ENCODE assay signal across 29 cellular contexts in genomic region chr7:21758286-21758685, GRCh38.
"Had no signal": no experiment of that assay in that cellular context is flagged by ENCODE, and none has a peak within 500 bp of the region (broad histone marks: within the 10 kb centered on the region; RNA-seq: fewer than 3 reads in every experiment).

No MANE protein-coding gene starts in this region.

- H3K9me3 ChIP-seq: neutrophil, pancreas, psoas muscle, right lobe of liver, sigmoid colon, stomach, thoracic aorta, thyroid gland, tibial nerve, upper lobe of left lung, uterus had no signal

- H3K27ac Mint-ChIP-seq: naive B cell; naive thymus-derived CD8-positive, alpha-beta T cell; natural killer cell treated with Interleukin-12 subunit alpha and Interleukin-12 subunit beta and Interleukin-15 and Interleukin-18, amount 100 ng/mL, for 72 hours; nephron progenitor cell; progenitor cell of endocrine pancreas; stimulated activated memory B cell treated with anti-CD40 and anti-IgM and Interleukin-4, amounts not matched to agents 10 μg/mL and 1 μg/mL and 100 μg/mL, for 72 hours; stimulated activated naive CD8-positive, alpha-beta T cell treated with anti-CD3 and anti-CD28 coated beads, Interleukin-15, Interleukin-2, amounts not matched to agents 100 ng/mL and 50 ng/mL, for 24 hours had no signal

- H3K27ac ChIP-seq: neutrophil, pancreas, psoas muscle, right lobe of liver, sigmoid colon, stomach, thoracic aorta, tibial nerve, upper lobe of left lung, uterus had no signal

- H3K27me3 Mint-ChIP-seq: progenitor cell of endocrine pancreas had no signal

- ATAC-seq: naive thymus-derived CD8-positive, alpha-beta T cell; natural killer cell treated with Interleukin-12 subunit alpha and Interleukin-12 subunit beta and Interleukin-15 and Interleukin-18, amount 100 ng/mL, for 72 hours; pancreas; psoas muscle; right cardiac atrium; stimulated activated memory B cell treated with anti-CD40 and anti-IgM and Interleukin-4, amounts not matched to agents 10 μg/mL and 1 μg/mL and 100 μg/mL, for 72 hours had no signal

- H3K4me3 ChIP-seq: pancreas, psoas muscle, right lobe of liver, sigmoid colon, stomach, thoracic aorta, thyroid gland, tibial nerve, upper lobe of left lung, uterus had no signal

- DNase-seq: naive B cell; naive thymus-derived CD8-positive, alpha-beta T cell; nephron progenitor cell; nucleus accumbens; pancreas; posterior cingulate gyrus; psoas muscle; right cardiac atrium; right lobe of liver; sigmoid colon; small intestine; stimulated activated CD4-positive, alpha-beta T cell treated with anti-CD3 and anti-CD28 coated beads, Interleukin-15, amount 100 ng/mL, for 24 hours; stimulated activated CD4-positive, alpha-beta T cell treated with anti-CD3 and anti-CD28 coated beads, Interleukin-2, amount 100 ng/mL, for 24 hours; stimulated activated CD4-positive, alpha-beta T cell treated with anti-CD3 and anti-CD28 coated beads, Interleukin-2, amount 100 ng/mL, for 48 hours; stimulated activated CD4-positive, alpha-beta T cell treated with anti-CD3 and anti-CD28 coated beads, Interleukin-4, amount 100 ng/mL, for 4 hours; stimulated activated CD8-positive, alpha-beta memory T cell treated with anti-CD3 and anti-CD28 coated beads, Interleukin-4, amount 100 ng/mL, for 48 hours; stimulated activated naive CD4-positive, alpha-beta T cell; stomach; uterus had no signal

- H3K4me3 Mint-ChIP-seq: naive B cell; naive thymus-derived CD8-positive, alpha-beta T cell; natural killer cell treated with Interleukin-12 subunit alpha and Interleukin-12 subunit beta and Interleukin-15 and Interleukin-18, amount 100 ng/mL, for 72 hours; nephron progenitor cell; neural crest cell; stimulated activated memory B cell treated with anti-CD40 and anti-IgM and Interleukin-4, amounts not matched to agents 10 μg/mL and 1 μg/mL and 100 μg/mL, for 72 hours; stimulated activated naive CD8-positive, alpha-beta T cell treated with anti-CD3 and anti-CD28 coated beads, Interleukin-15, Interleukin-2, amounts not matched to agents 100 ng/mL and 50 ng/mL, for 24 hours had no signal

- H3K9me3 Mint-ChIP-seq: naive B cell; naive thymus-derived CD8-positive, alpha-beta T cell; natural killer cell treated with Interleukin-12 subunit alpha and Interleukin-12 subunit beta and Interleukin-15 and Interleukin-18, amount 100 ng/mL, for 72 hours; nephron progenitor cell; neural crest cell; stimulated activated memory B cell treated with anti-CD40 and anti-IgM and Interleukin-4, amounts not matched to agents 10 μg/mL and 1 μg/mL and 100 μg/mL, for 72 hours; stimulated activated naive CD8-positive, alpha-beta T cell treated with anti-CD3 and anti-CD28 coated beads, Interleukin-15, Interleukin-2, amounts not matched to agents 100 ng/mL and 50 ng/mL, for 24 hours had no signal

- FAIRE-seq: pancreas, small intestine had no signal

- H3K36me3 Mint-ChIP-seq: naive B cell; naive thymus-derived CD8-positive, alpha-beta T cell; natural killer cell treated with Interleukin-12 subunit alpha and Interleukin-12 subunit beta and Interleukin-15 and Interleukin-18, amount 100 ng/mL, for 72 hours; stimulated activated memory B cell treated with anti-CD40 and anti-IgM and Interleukin-4, amounts not matched to agents 10 μg/mL and 1 μg/mL and 100 μg/mL, for 72 hours had no signal

- H3K4me1 Mint-ChIP-seq: naive B cell; naive thymus-derived CD8-positive, alpha-beta T cell; neural crest cell; stimulated activated memory B cell treated with anti-CD40 and anti-IgM and Interleukin-4, amounts not matched to agents 10 μg/mL and 1 μg/mL and 100 μg/mL, for 72 hours had no signal

- H3K27me3 ChIP-seq: neutrophil, pancreas, right lobe of liver, sigmoid colon, stomach, thyroid gland, tibial nerve, upper lobe of left lung, uterus had no signal

- H3K36me3 ChIP-seq: neutrophil, pancreas, right lobe of liver, sigmoid colon, stomach, thoracic aorta, thyroid gland, tibial nerve, upper lobe of left lung, uterus had no signal

- H3K4me1 ChIP-seq: pancreas, psoas muscle, right lobe of liver, sigmoid colon, tibial nerve, upper lobe of left lung, uterus had no signal
